ENCODE assay signal across 17 cellular contexts in the genomic region with DNA sequence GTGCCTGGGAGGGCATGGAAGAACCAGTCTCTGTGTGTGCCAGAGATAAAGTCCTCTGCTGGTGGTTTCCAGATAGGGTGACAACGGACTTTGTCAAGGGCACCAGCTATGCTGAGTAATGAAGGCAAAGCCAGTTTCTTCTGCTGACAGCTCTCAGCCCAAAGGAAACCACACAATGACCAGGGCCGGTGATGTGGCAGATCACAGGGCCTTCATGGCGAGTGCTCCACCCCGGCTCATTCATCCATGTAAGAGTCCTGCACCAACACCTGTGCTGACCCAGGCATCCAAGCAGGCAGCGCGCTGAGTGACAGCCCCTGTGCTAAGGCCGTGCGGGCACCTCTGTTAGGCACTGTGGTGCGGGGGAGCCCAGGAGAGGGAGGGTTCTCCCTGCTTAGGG. TPM values are rescaled to one million over a fixed set of nuclear protein-coding genes. Genes with fewer than 3 reads are reported as not detected.
DNase-seq lines count a peak whose midpoint lies in the region; ATAC-seq and TF ChIP-seq lines count a peak whose summit lies in the region.
"Had no signal": no experiment of that assay in that cellular context is flagged by ENCODE, and none has a peak within 500 bp of the region (broad histone marks: within the 10 kb centered on the region; RNA-seq: fewer than 3 reads in every experiment).

No MANE protein-coding gene starts in this region.

- intact Hi-C loops in activated B cell treated with CpG ODN at 0.5 μM for 24 hours (cut with micrococcal nuclease): loop anchor here (10.0 kb wide), 1 partner anchor 142 kb away; no protein-coding TSS in a partner anchor

- POLR2A ChIA-PET in activated B cell treated with CpG ODN at 0.5 μM for 24 hours (lab: Charles Lee): no interaction called here

- no peaks in the 10 kb centered on the region for H3K9me3 Mint-ChIP-seq in activated B cell treated with CpG ODN at 0.5 μM for 24 hours
- H3K9me3 Mint-ChIP-seq: activated naive CD8-positive, alpha-beta T cell treated with anti-CD3 and anti-CD28 coated beads for 36 hours had no signal

- DNase-seq in CD1c-positive myeloid dendritic cell (ENCODE audit: extremely low spot score) (peak; percentile 28), activated B cell treated with CpG ODN at 0.5 μM for 24 hours (no peak), kidney tubule cell (ENCODE audit: low spot score) (peak; percentile 62), SIG-M5 (lab: John Stamatoyannopoulos, UW) (no peak), SJCRH30 (no peak), NCI-H226 (no peak)
- DNase-seq: activated CD4-positive, alpha-beta T cell treated with anti-CD3 and anti-CD28 coated beads for 4 hours; activated naive CD8-positive, alpha-beta T cell treated with anti-CD3 and anti-CD28 coated beads for 36 hours; DMS153; effector CD8-positive, alpha-beta T cell; NCI-H2029; NCI-H69; T-helper 1 cell had no signal

- H3K4me3 ChIP-seq in SJCRH30: no peak overlapping the region
- H3K4me3 ChIP-seq: tibial nerve had no signal

- peak overlapping the region; percentile 38 for H3K27ac Mint-ChIP-seq in activated B cell treated with CpG ODN at 0.5 μM for 24 hours
- H3K27ac Mint-ChIP-seq: activated naive CD8-positive, alpha-beta T cell treated with anti-CD3 and anti-CD28 coated beads for 36 hours had no signal

- no peaks in the 10 kb centered on the region for H3K4me1 ChIP-seq in SJCRH30

- TF ChIP-seq CTCF in activated B cell treated with CpG ODN at 0.5 μM for 24 hours (IDR thresholded peaks at IDR 0.05): no peak

- H3K27me3 ChIP-seq in SJCRH30: no peaks in the 10 kb centered on the region
- H3K27me3 ChIP-seq: tibial nerve had no signal

- no peaks in the 10 kb centered on the region for H3K9me3 ChIP-seq in SJCRH30 (replicated peaks)
- H3K9me3 ChIP-seq: tibial nerve had no signal

- no peak overlapping the region for H3K4me3 Mint-ChIP-seq in activated B cell treated with CpG ODN at 0.5 μM for 24 hours
- H3K4me3 Mint-ChIP-seq: activated naive CD8-positive, alpha-beta T cell treated with anti-CD3 and anti-CD28 coated beads for 36 hours had no signal

- no peak overlapping the region for H3K27ac ChIP-seq in SJCRH30
- H3K27ac ChIP-seq: tibial nerve had no signal

- CTCF ChIA-PET in activated B cell treated with CpG ODN at 0.5 μM for 24 hours (lab: Charles Lee): interaction anchor here (1.0 to 2.7 kb wide), 3 partner anchors 11 to 194 kb away, joined by 3 to 8 read pairs (median 3); no protein-coding TSS in a partner anchor

- H3K36me3 Mint-ChIP-seq in activated B cell treated with CpG ODN at 0.5 μM for 24 hours (ENCODE audit: low read depth): no peaks in the 10 kb centered on the region
- H3K36me3 Mint-ChIP-seq: activated naive CD8-positive, alpha-beta T cell treated with anti-CD3 and anti-CD28 coated beads for 36 hours had no signal

- H3K36me3 ChIP-seq in SJCRH30: 0 out of 2 replicates have a peak, but pooled peaks cover 3% of the 10 kb centered on the region

- H3K27me3 Mint-ChIP-seq in activated B cell treated with CpG ODN at 0.5 μM for 24 hours: no peaks in the 10 kb centered on the region
- H3K27me3 Mint-ChIP-seq: activated naive CD8-positive, alpha-beta T cell treated with anti-CD3 and anti-CD28 coated beads for 36 hours had no signal

- peak; percentile 52 for ATAC-seq in HG03432 (IDR thresholded peaks at IDR 0.05; ENCODE audit: unreplicated experiment)
- peak; percentile 23 for ATAC-seq in activated B cell treated with CpG ODN at 0.5 μM for 24 hours (ENCODE audit: low read depth)
- no peak for ATAC-seq in HG02642 (IDR thresholded peaks at IDR 0.05; ENCODE audit: poor library complexity, unreplicated experiment)
- ATAC-seq: HCT116 had no signal

- H3K4me1 Mint-ChIP-seq in activated B cell treated with CpG ODN at 0.5 μM for 24 hours: peaks cover 25% of the 10 kb centered on the region
- H3K4me1 Mint-ChIP-seq: activated naive CD8-positive, alpha-beta T cell treated with anti-CD3 and anti-CD28 coated beads for 36 hours had no signal

RNA-seq across cellular contexts. Expression of gene TP53I11, which starts 33.9 kb away (rescaled TPM):
- total RNA-seq in activated B cell treated with CpG ODN at 0.5 μM for 24 hours: 145 and 175 TPM in 2 replicates
- 13.4 and 14.7 TPM in 2 replicates for total RNA-seq in SJCRH30 (2014; rRNA removed; shearing (Covaris generic))

Comparison
In these comparisons a context has a peak if more than half of its experiments do, and no peak if none do; other contexts are left out.
1. DNase-seq: peak in CD1c-positive myeloid dendritic cell (single experiment) and kidney tubule cell (single experiment); none in activated B cell treated with CpG ODN at 0.5 μM for 24 hours (single experiment), SIG-M5 (single experiment), SJCRH30 (0 of 2) and NCI-H226 (single experiment).